ENCODE assay signal across 28 cellular contexts in genomic region chr5:134417707-134418106, GRCh38.
"Had no signal": no experiment of that assay in that cellular context is flagged by ENCODE, and none has a peak within 500 bp of the region (broad histone marks: within the 10 kb centered on the region; RNA-seq: fewer than 3 reads in every experiment).

No MANE protein-coding gene starts in this region.

- DNase-seq: activated B cell treated with CpG ODN at 0.5 μM for 24 hours; activated CD4-positive, alpha-beta T cell treated with anti-CD3 and anti-CD28 coated beads for 1 hour; activated CD4-positive, alpha-beta T cell treated with anti-CD3 and anti-CD28 coated beads, Interleukin-2, amount 10 ng/mL, durations not matched to agents 24 days and 14 days; activated CD4-positive, alpha-beta T cell treated with anti-CD3 and anti-CD28 coated beads, Interleukin-2, amount 50 U/mL, for 48 hours; activated gamma-delta T cell; activated naive CD4-positive, alpha-beta T cell treated with anti-CD3 and anti-CD28 coated beads for 36 hours; activated T-cell treated with anti-CD3 and anti-CD28 coated beads for 4 hours; activated T-cell treated with anti-CD3 and anti-CD28 coated beads, Interleukin-2, amount 50 U/mL, for 48 hours; amygdala; Karpas-422; MM.1S; NCI-H1105; NCI-H1436 treated with DMSO at 0.1 percent for 48 hours; NCI-H1930; NCI-H2171; NCI-H2227 treated with DMSO at 0.1 percent for 48 hours; NCI-H446 treated with DMSO at 0.1 percent for 48 hours; NCI-H524 treated with DMSO at 0.1 percent for 48 hours; NCI-H82; Right ventricle myocardium superior; T-helper 17 cell; T-helper 9 cell had no signal

- H3K4me1 Mint-ChIP-seq: activated B cell treated with CpG ODN at 0.5 μM for 24 hours; activated CD4-positive, alpha-beta T cell treated with anti-CD3 and anti-CD28 coated beads, Interleukin-2, amount 10 ng/mL, durations not matched to agents 24 days and 14 days; activated T-helper 17 cell treated with anti-CD3 and anti-CD28 coated beads, Interleukin-2, amount 50 U/mL, for 72 hours; brain; T-helper 17 cell had no signal

- H3K36me3 Mint-ChIP-seq: activated naive CD8-positive, alpha-beta T cell; brain had no signal

- H3K27ac Mint-ChIP-seq: activated B cell treated with CpG ODN at 0.5 μM for 24 hours; activated CD4-positive, alpha-beta T cell treated with anti-CD3 and anti-CD28 coated beads, Interleukin-2, amount 10 ng/mL, durations not matched to agents 24 days and 14 days; activated naive CD4-positive, alpha-beta T cell treated with anti-CD3 and anti-CD28 coated beads for 36 hours; activated naive CD8-positive, alpha-beta T cell; activated T-helper 17 cell treated with anti-CD3 and anti-CD28 coated beads, Interleukin-2, amount 50 U/mL, for 72 hours; T-helper 17 cell had no signal

- H3K27me3 Mint-ChIP-seq: activated B cell treated with CpG ODN at 0.5 μM for 24 hours; activated CD4-positive, alpha-beta T cell treated with anti-CD3 and anti-CD28 coated beads, Interleukin-2, amount 10 ng/mL, durations not matched to agents 24 days and 14 days; activated naive CD8-positive, alpha-beta T cell; activated T-helper 17 cell treated with anti-CD3 and anti-CD28 coated beads, Interleukin-2, amount 50 U/mL, for 72 hours; T-helper 17 cell had no signal

- H3K36me3 ChIP-seq: SJSA1 had no signal

- H3K27me3 ChIP-seq: SJSA1 had no signal

- H3K27ac ChIP-seq: RWPE1, SJSA1 had no signal

- ATAC-seq: activated T-helper 17 cell treated with anti-CD3 and anti-CD28 coated beads, Interleukin-2, amount 50 U/mL, for 72 hours; K562; T-helper 17 cell had no signal

- H3K4me3 Mint-ChIP-seq: activated B cell treated with CpG ODN at 0.5 μM for 24 hours; activated CD4-positive, alpha-beta T cell treated with anti-CD3 and anti-CD28 coated beads, Interleukin-2, amount 10 ng/mL, durations not matched to agents 24 days and 14 days; activated naive CD4-positive, alpha-beta T cell treated with anti-CD3 and anti-CD28 coated beads for 36 hours; activated naive CD8-positive, alpha-beta T cell; activated T-helper 17 cell treated with anti-CD3 and anti-CD28 coated beads, Interleukin-2, amount 50 U/mL, for 72 hours; brain; T-helper 17 cell had no signal

- H3K4me3 ChIP-seq: K562, SJSA1 had no signal

- H3K9me3 Mint-ChIP-seq: activated B cell treated with CpG ODN at 0.5 μM for 24 hours; activated CD4-positive, alpha-beta T cell treated with anti-CD3 and anti-CD28 coated beads, Interleukin-2, amount 10 ng/mL, durations not matched to agents 24 days and 14 days; activated naive CD4-positive, alpha-beta T cell treated with anti-CD3 and anti-CD28 coated beads for 36 hours; activated T-helper 17 cell treated with anti-CD3 and anti-CD28 coated beads, Interleukin-2, amount 50 U/mL, for 72 hours had no signal

- H3K4me1 ChIP-seq: SJSA1 had no signal
